1 cellular context compared by ENCODE assay signal in genomic region chr20:2651772-2652723, GRCh38.
TF ChIP-seq lines count a peak whose summit lies in the region.

Gene NOP56 (plus strand): TSS chr20:2652632. CDS start chr20:2652661, 29 bp downstream.

TF ChIP-seq in K562, 482 proteins besides CTCF, POLR2A, EP300 and RAD21 (continued from another document and continues in another):
- TF ChIP-seq ATF3 (IDR thresholded peaks at IDR 0.05) (no peak), ATF3 (CRISPR knock-in tag; conservative IDR thresholded peaks at IDR 0.05) (no peak), MTA1 (IDR thresholded peaks at IDR 0.05; ENCODE audit: borderline replicate concordance) (no peak), ZBTB7A (IDR thresholded peaks at IDR 0.05; ENCODE audit: borderline replicate concordance, control insufficient read depth, low read depth, low read length) (peak; percentile 11; the same call in 1 of the 2 replicates), RBFOX2 (IDR thresholded peaks at IDR 0.05; ENCODE audit: low read depth, low read length) (peak; percentile 99), ZNF586 (CRISPR knock-in tag; conservative IDR thresholded peaks at IDR 0.05) (no peak), NFE2L1 (tag; IDR thresholded peaks at IDR 0.05; ENCODE audit: borderline replicate concordance, low read depth) (no peak), ATF6 (CRISPR knock-in tag; IDR thresholded peaks at IDR 0.05) (no peak; the same call in 1 of the 2 replicates), RBM25 (IDR thresholded peaks at IDR 0.05; ENCODE audit: low read depth, low read length, severe bottlenecking) (peak; percentile 93), NR2C1 (IDR thresholded peaks at IDR 0.05) (no peak), NR2C1 (tag; IDR thresholded peaks at IDR 0.05) (no peak), FOXK2 (conservative IDR thresholded peaks at IDR 0.05 in 1 of 2, IDR thresholded peaks at IDR 0.05 in 1 of 2; ENCODE audit: low read depth in 2 of 2) (peak; percentile 67 to 97; a peak in 3 of 4 replicates), MCM3 (IDR thresholded peaks at IDR 0.05) (no peak), BCLAF1 (IDR thresholded peaks at IDR 0.05; ENCODE audit: borderline replicate concordance in 1 of 2, control insufficient read depth in 1 of 2, low read depth in 2 of 2, low read length in 1 of 2) (no peak), FOXJ3 (CRISPR knock-in tag; IDR thresholded peaks at IDR 0.05) (no peak), ZNF444 (CRISPR knock-in tag; IDR thresholded peaks at IDR 0.05) (no peak), ZFPM2 (CRISPR knock-in tag; IDR thresholded peaks at IDR 0.05) (no peak), U2AF1 (optimal IDR thresholded peaks at IDR 0.05; ENCODE audit: low read depth, low read length) (peak; percentile 87), ZNF253 (CRISPR knock-in tag; conservative IDR thresholded peaks at IDR 0.05) (no peak), MYC (IDR thresholded peaks at IDR 0.05; ENCODE audit: low read depth, low read length) (peak; percentile 89), MYC (CRISPR knock-in tag; IDR thresholded peaks at IDR 0.05; ENCODE audit: borderline replicate concordance, low read depth) (peak; percentile 74; the same call in 1 of the 2 replicates), BDP1 (IDR thresholded peaks at IDR 0.05; ENCODE audit: insufficient read depth, insufficient read length) (no peak), ZC3H11A (IDR thresholded peaks at IDR 0.05; ENCODE audit: low read depth, low read length) (no peak), PHB2 (IDR thresholded peaks at IDR 0.05; ENCODE audit: low read depth) (no peak), ZNF224 (CRISPR knock-in tag; IDR thresholded peaks at IDR 0.05) (no peak), ZNF318 (IDR thresholded peaks at IDR 0.05; ENCODE audit: borderline replicate concordance in 1 of 2, low read depth in 1 of 2) (no peak), ZNF431 (CRISPR knock-in tag; IDR thresholded peaks at IDR 0.05) (peak; percentile 10; the same call in 1 of the 2 replicates), ZNF311 (CRISPR knock-in tag; IDR thresholded peaks at IDR 0.05) (no peak), ZNF785 (CRISPR knock-in tag; IDR thresholded peaks at IDR 0.05) (no peak), RBBP5 (IDR thresholded peaks at IDR 0.05; ENCODE audit: borderline replicate concordance, insufficient read depth, low read length, poor library complexity, severe bottlenecking) (peak; percentile 91), ESRRA (IDR thresholded peaks at IDR 0.05; ENCODE audit: borderline replicate concordance, low read depth) (no peak), NFXL1 (CRISPR knock-in tag; IDR thresholded peaks at IDR 0.05) (no peak)
- TF ChIP-seq, protein P1, sequence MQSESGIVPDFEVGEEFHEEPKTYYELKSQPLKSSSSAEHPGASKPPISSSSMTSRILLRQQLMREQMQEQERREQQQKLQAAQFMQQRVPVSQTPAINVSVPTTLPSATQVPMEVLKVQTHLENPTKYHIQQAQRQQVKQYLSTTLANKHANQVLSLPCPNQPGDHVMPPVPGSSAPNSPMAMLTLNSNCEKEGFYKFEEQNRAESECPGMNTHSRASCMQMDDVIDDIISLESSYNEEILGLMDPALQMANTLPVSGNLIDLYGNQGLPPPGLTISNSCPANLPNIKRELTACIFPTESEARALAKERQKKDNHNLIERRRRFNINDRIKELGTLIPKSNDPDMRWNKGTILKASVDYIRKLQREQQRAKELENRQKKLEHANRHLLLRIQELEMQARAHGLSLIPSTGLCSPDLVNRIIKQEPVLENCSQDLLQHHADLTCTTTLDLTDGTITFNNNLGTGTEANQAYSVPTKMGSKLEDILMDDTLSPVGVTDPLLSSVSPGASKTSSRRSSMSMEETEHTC (IDR thresholded peaks at IDR 0.05): no peak
- TF ChIP-seq, protein P2, sequence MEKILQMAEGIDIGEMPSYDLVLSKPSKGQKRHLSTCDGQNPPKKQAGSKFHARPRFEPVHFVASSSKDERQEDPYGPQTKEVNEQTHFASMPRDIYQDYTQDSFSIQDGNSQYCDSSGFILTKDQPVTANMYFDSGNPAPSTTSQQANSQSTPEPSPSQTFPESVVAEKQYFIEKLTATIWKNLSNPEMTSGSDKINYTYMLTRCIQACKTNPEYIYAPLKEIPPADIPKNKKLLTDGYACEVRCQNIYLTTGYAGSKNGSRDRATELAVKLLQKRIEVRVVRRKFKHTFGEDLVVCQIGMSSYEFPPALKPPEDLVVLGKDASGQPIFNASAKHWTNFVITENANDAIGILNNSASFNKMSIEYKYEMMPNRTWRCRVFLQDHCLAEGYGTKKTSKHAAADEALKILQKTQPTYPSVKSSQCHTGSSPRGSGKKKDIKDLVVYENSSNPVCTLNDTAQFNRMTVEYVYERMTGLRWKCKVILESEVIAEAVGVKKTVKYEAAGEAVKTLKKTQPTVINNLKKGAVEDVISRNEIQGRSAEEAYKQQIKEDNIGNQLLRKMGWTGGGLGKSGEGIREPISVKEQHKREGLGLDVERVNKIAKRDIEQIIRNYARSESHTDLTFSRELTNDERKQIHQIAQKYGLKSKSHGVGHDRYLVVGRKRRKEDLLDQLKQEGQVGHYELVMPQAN (IDR thresholded peaks at IDR 0.05; ENCODE audit: borderline replicate concordance): peak; percentile 87
- TF ChIP-seq, protein P3, sequence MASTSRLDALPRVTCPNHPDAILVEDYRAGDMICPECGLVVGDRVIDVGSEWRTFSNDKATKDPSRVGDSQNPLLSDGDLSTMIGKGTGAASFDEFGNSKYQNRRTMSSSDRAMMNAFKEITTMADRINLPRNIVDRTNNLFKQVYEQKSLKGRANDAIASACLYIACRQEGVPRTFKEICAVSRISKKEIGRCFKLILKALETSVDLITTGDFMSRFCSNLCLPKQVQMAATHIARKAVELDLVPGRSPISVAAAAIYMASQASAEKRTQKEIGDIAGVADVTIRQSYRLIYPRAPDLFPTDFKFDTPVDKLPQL (IDR thresholded peaks at IDR 0.05; ENCODE audit: extremely low read depth, insufficient read length): no peak
- TF ChIP-seq, protein P4, sequence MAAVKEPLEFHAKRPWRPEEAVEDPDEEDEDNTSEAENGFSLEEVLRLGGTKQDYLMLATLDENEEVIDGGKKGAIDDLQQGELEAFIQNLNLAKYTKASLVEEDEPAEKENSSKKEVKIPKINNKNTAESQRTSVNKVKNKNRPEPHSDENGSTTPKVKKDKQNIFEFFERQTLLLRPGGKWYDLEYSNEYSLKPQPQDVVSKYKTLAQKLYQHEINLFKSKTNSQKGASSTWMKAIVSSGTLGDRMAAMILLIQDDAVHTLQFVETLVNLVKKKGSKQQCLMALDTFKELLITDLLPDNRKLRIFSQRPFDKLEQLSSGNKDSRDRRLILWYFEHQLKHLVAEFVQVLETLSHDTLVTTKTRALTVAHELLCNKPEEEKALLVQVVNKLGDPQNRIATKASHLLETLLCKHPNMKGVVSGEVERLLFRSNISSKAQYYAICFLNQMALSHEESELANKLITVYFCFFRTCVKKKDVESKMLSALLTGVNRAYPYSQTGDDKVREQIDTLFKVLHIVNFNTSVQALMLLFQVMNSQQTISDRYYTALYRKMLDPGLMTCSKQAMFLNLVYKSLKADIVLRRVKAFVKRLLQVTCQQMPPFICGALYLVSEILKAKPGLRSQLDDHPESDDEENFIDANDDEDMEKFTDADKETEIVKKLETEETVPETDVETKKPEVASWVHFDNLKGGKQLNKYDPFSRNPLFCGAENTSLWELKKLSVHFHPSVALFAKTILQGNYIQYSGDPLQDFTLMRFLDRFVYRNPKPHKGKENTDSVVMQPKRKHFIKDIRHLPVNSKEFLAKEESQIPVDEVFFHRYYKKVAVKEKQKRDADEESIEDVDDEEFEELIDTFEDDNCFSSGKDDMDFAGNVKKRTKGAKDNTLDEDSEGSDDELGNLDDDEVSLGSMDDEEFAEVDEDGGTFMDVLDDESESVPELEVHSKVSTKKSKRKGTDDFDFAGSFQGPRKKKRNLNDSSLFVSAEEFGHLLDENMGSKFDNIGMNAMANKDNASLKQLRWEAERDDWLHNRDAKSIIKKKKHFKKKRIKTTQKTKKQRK (IDR thresholded peaks at IDR 0.05; ENCODE audit: borderline replicate concordance, low read depth, low read length): no peak
